In genomic region chr3:170752571-170753155, GRCh38 we compare ENCODE assay signal across 16 cellular contexts.
DNase-seq lines count a peak whose midpoint lies in the region; TF ChIP-seq lines count a peak whose summit lies in the region.
"Had no signal": no experiment of that assay in that cellular context is flagged by ENCODE, and none has a peak within 500 bp of the region (broad histone marks: within the 10 kb centered on the region; RNA-seq: fewer than 3 reads in every experiment).

No MANE protein-coding gene starts in this region.

- intact Hi-C loops in MCF 10A (cut with micrococcal nuclease), result no loop called here

- H3K36me3 Mint-ChIP-seq in MCF 10A (ENCODE audit: insufficient read depth, unreplicated experiment), result no peaks in the 10 kb centered on the region
- H3K36me3 Mint-ChIP-seq in type B pancreatic cell, result no peaks in the 10 kb centered on the region
- H3K36me3 Mint-ChIP-seq: naive thymus-derived CD4-positive, alpha-beta T cell had no signal

- POLR2A ChIA-PET in MCF 10A (lab: Yijun Ruan, JAX), result interaction anchor here (1.1 to 3.2 kb wide), 3 partner anchors 10 to 58 kb away, joined by 4 to 22 read pairs (median 14); no protein-coding TSS in a partner anchor

- no peaks in the 10 kb centered on the region for H3K27me3 Mint-ChIP-seq in MCF 10A (ENCODE audit: insufficient read depth, unreplicated experiment)
- no peaks in the 10 kb centered on the region for H3K27me3 Mint-ChIP-seq in type B pancreatic cell

- peak; percentile 54 for DNase-seq in NCI-H2171 treated with DMSO at 0.1 percent for 48 hours (lab: John Stamatoyannopoulos, UW)
- DNase-seq in NCI-H2171 (lab: John Stamatoyannopoulos, UW), result no peak
- peak; percentile 45 for DNase-seq in MCF 10A (ENCODE audit: unreplicated experiment)
- peak; percentile 43 for DNase-seq in kidney tubule cell (ENCODE audit: low spot score)
- DNase-seq in type B pancreatic cell (ENCODE audit: extremely low spot score, unreplicated experiment), result no peak
- DNase-seq in erythroblast (lab: John Stamatoyannopoulos, UW), result no peak
- DNase-seq in cerebellum (ENCODE audit: low spot score), result no peak
- no peak for DNase-seq in NCI-H187 treated with DMSO at 0.1 percent for 48 hours (lab: John Stamatoyannopoulos, UW)
- DNase-seq: Calu3; effector CD4-positive, alpha-beta T cell; head of caudate nucleus; naive thymus-derived CD4-positive, alpha-beta T cell; NCI-H1417 treated with DMSO at 0.1 percent for 48 hours; stimulated activated CD4-positive, alpha-beta T cell treated with anti-CD3 and anti-CD28 coated beads, Interleukin-4, amount 100 ng/mL, for 24 hours had no signal

- H3K27ac Mint-ChIP-seq in MCF 10A (ENCODE audit: low read depth, unreplicated experiment) (peak overlapping the region; percentile 59), type B pancreatic cell (no peak overlapping the region)
- H3K27ac Mint-ChIP-seq: activated T-helper 1 cell treated with anti-CD3 and anti-CD28 coated beads, Interleukin-12 subunit alpha, Interleukin-12 subunit beta, Interleukin-2, Interleukin-4 antibody, amounts not matched to agents 30 ng/mL and 10 ng/mL and 1 ng/mL, durations not matched to agents 14 hours and 24 hours and 36 hours; naive thymus-derived CD4-positive, alpha-beta T cell had no signal

- H3K4me1 Mint-ChIP-seq in MCF 10A (ENCODE audit: insufficient read depth, unreplicated experiment) (peaks cover 54% of the 10 kb centered on the region), type B pancreatic cell (ENCODE audit: unreplicated experiment) (peaks cover 28% of the 10 kb centered on the region)
- H3K4me1 Mint-ChIP-seq: central memory CD8-positive, alpha-beta T cell; naive thymus-derived CD4-positive, alpha-beta T cell had no signal

- no peak for TF ChIP-seq POLR2A in erythroblast (IDR thresholded peaks at IDR 0.05; ENCODE audit: low read length)

- no peak overlapping the region for H3K4me3 Mint-ChIP-seq in MCF 10A (ENCODE audit: unreplicated experiment)
- H3K4me3 Mint-ChIP-seq in type B pancreatic cell, result peak overlapping the region; percentile 4
- H3K4me3 Mint-ChIP-seq: activated T-helper 1 cell treated with anti-CD3 and anti-CD28 coated beads, Interleukin-12 subunit alpha, Interleukin-12 subunit beta, Interleukin-2, Interleukin-4 antibody, amounts not matched to agents 30 ng/mL and 10 ng/mL and 1 ng/mL, durations not matched to agents 14 hours and 24 hours and 36 hours; central memory CD8-positive, alpha-beta T cell; naive thymus-derived CD4-positive, alpha-beta T cell had no signal

- CTCF ChIA-PET in MCF 10A (lab: Yijun Ruan, JAX), result interaction anchor here (2.4 kb wide), 1 partner anchor 59 kb away, joined by 9 read pairs; no protein-coding TSS in a partner anchor

- BruUV-seq in MCF 10A (replicated peaks; lab: Mats Ljungman, UMichigan), result no TSS peak

- TF ChIP-seq CTCF in MCF 10A (IDR thresholded peaks at IDR 0.05; ENCODE audit: unreplicated experiment), result no peak
- TF ChIP-seq CTCF in type B pancreatic cell (conservative IDR thresholded peaks at IDR 0.05), result no peak

- H3K9me3 Mint-ChIP-seq in MCF 10A (ENCODE audit: unreplicated experiment) (peaks cover 9% of the 10 kb centered on the region), type B pancreatic cell (no peaks in the 10 kb centered on the region)
- H3K9me3 Mint-ChIP-seq: activated T-helper 1 cell treated with anti-CD3 and anti-CD28 coated beads, Interleukin-12 subunit alpha, Interleukin-12 subunit beta, Interleukin-2, Interleukin-4 antibody, amounts not matched to agents 30 ng/mL and 10 ng/mL and 1 ng/mL, durations not matched to agents 14 hours and 24 hours and 36 hours; central memory CD8-positive, alpha-beta T cell had no signal

Comparison
In these comparisons a context has a peak if more than half of its experiments do, and no peak if none do; other contexts are left out.
1. DNase-seq: peak in NCI-H2171 treated with DMSO at 0.1 percent for 48 hours (single experiment), MCF 10A (single experiment) and kidney tubule cell (single experiment); none in NCI-H2171 (single experiment), type B pancreatic cell (single experiment), erythroblast (0 of 2), cerebellum (single experiment) and NCI-H187 treated with DMSO at 0.1 percent for 48 hours (single experiment).